9 cellular contexts compared by ENCODE assay signal in genomic region chr14:24058260-24058950, GRCh38. TPM values are rescaled to one million over a fixed set of nuclear protein-coding genes. Genes with fewer than 3 reads are reported as not detected.
DNase-seq lines count a peak whose midpoint lies in the region; FAIRE-seq and TF ChIP-seq lines count a peak whose summit lies in the region.
"Had no signal": no experiment of that assay in that cellular context is flagged by ENCODE, and none has a peak within 500 bp of the region (broad histone marks: within the 10 kb centered on the region; RNA-seq: fewer than 3 reads in every experiment).

No MANE protein-coding gene starts in this region.

- no TSS peak for BruUV-seq in MCF 10A (replicated peaks; lab: Mats Ljungman, UMichigan)

- peaks cover 10% of the 10 kb centered on the region for H3K27me3 ChIP-seq in BJ (ENCODE audit: control insufficient read depth, insufficient read depth, low read length)

- TF ChIP-seq CTCF in BJ (IDR thresholded peaks at IDR 0.05; ENCODE audit: insufficient read depth, low read depth, low read length): peak; percentile 86
- peak; percentile 49 for TF ChIP-seq CTCF in MCF 10A (IDR thresholded peaks at IDR 0.05; ENCODE audit: unreplicated experiment)

- H3K4me3 Mint-ChIP-seq in MCF 10A (ENCODE audit: unreplicated experiment): no peak overlapping the region

- POLR2A ChIA-PET in BJ (lab: Charles Lee): interaction anchor here (0.6 kb wide), 1 partner anchor 48 kb away, joined by 3 read pairs; no protein-coding TSS in a partner anchor
- POLR2A ChIA-PET in MCF 10A (lab: Yijun Ruan, JAX): interaction anchor here (0.7 to 1.3 kb wide), 2 partner anchors 25 to 50 kb away, joined by 3 to 9 read pairs; no protein-coding TSS in a partner anchor

- intact Hi-C loops in MCF 10A (cut with micrococcal nuclease): loop anchor here (1.0 to 2.0 kb wide), 3 partner anchors 32 to 103 kb away; partner anchors contain the start of gene IRF9

- FAIRE-seq in GM12891 (lab: Jason Lieb, UNC): peak; percentile 80

- DNase-seq in BJ (ENCODE audit: low read depth): no peak
- peak; percentile 84 for DNase-seq in GM12891 (ENCODE audit: insufficient read length, low spot score)
- peak; percentile 96 for DNase-seq in HuH-7.5 (ENCODE audit: low spot score)
- peak; percentile 65 for DNase-seq in RPMI7951 (ENCODE audit: low read depth)
- peak; percentile 66 for DNase-seq in MCF 10A (ENCODE audit: unreplicated experiment)
- peak; percentile 71 for DNase-seq in iPS-NIHi11 (ENCODE audit: low spot score)
- DNase-seq in smooth muscle cell of the brain vasculature (ENCODE audit: low read depth, low spot score): peak; percentile 21
- no peak for DNase-seq in activated CD4-positive, CD25-positive, alpha-beta regulatory T cell (lab: John Stamatoyannopoulos, UW)

- TF ChIP-seq POLR2A in GM12891 (IDR thresholded peaks at IDR 0.05; ENCODE audit: low read depth, low read length): no peak

- no peaks in the 10 kb centered on the region for H3K36me3 ChIP-seq in BJ (ENCODE audit: control insufficient read depth, insufficient read depth, low read length)

- H3K36me3 Mint-ChIP-seq in MCF 10A (ENCODE audit: insufficient read depth, unreplicated experiment): peaks cover 1% of the 10 kb centered on the region

- H3K4me3 ChIP-seq in BJ (ENCODE audit: low read depth, low read length): no peak overlapping the region
- H3K4me3 ChIP-seq: skin epidermis had no signal

- no peak overlapping the region for H3K27ac Mint-ChIP-seq in MCF 10A (ENCODE audit: low read depth, unreplicated experiment)

- H3K4me1 Mint-ChIP-seq in MCF 10A (ENCODE audit: insufficient read depth, unreplicated experiment): peaks cover 4% of the 10 kb centered on the region

- CTCF ChIA-PET in BJ (lab: Yijun Ruan, JAX) (interaction anchor here (0.7 to 10.8 kb wide), 32 partner anchors 8 to 377 kb away, joined by 3 to 200 read pairs (median 6); partner anchors contain the start of genes CIDEB, CPNE6, DCAF11 and DHRS1), MCF 10A (lab: Yijun Ruan, JAX) (interaction anchor here (0.6 to 6.5 kb wide), 13 partner anchors 8 to 249 kb away, joined by 3 to 79 read pairs (median 3); partner anchors contain the start of genes CIDEB, DCAF11, NRL and PCK2)

- H3K27me3 Mint-ChIP-seq in MCF 10A (ENCODE audit: insufficient read depth, unreplicated experiment): peaks cover 48% of the 10 kb centered on the region

- no peaks in the 10 kb centered on the region for H3K9me3 Mint-ChIP-seq in MCF 10A (ENCODE audit: unreplicated experiment)

TF ChIP-seq in GM12891, 5 proteins besides CTCF, POLR2A, EP300 and RAD21:
- TF ChIP-seq POU2F2 (IDR thresholded peaks at IDR 0.05; ENCODE audit: low read depth, low read length) (no peak), POLR2AphosphoS5 (IDR thresholded peaks at IDR 0.05; ENCODE audit: low read depth, low read length) (no peak), TAF1 (IDR thresholded peaks at IDR 0.05; ENCODE audit: low read depth, low read length) (no peak), SPI1 (IDR thresholded peaks at IDR 0.05; ENCODE audit: low read depth, low read length) (no peak), PAX5 (IDR thresholded peaks at IDR 0.05; ENCODE audit: insufficient read depth, low read length, severe bottlenecking) (no peak)

RNA-seq across cellular contexts. Expression of gene CARMIL3, which starts 6.6 kb away (rescaled TPM):
- 0.02 and 0.04 TPM in 2 replicates for polyA plus RNA-seq in BJ (2011; rRNA removed)
- 0.05 TPM in 2 replicates for polyA minus RNA-seq in BJ (2011; rRNA and poly(A)+ RNA removed)
- 0.30 TPM for polyA plus RNA-seq in GM12891 (2012; ENCODE audit: low read depth, missing spikeins)
- under 0.01 and 0.12 TPM in 2 replicates for total RNA-seq in RPMI7951 (2014; rRNA removed; shearing (Covaris generic))
- 0.20 TPM in 1 of 2 replicates, not detected in the other for total RNA-seq in MCF 10A (2022)

RNA-seq across cellular contexts. Expression of gene CPNE6, which starts 13.0 kb away (rescaled TPM):
- polyA plus RNA-seq in BJ (2011; rRNA removed): not detected in 2 replicates
- not detected in 2 replicates for polyA minus RNA-seq in BJ (2011; rRNA and poly(A)+ RNA removed)
- 0.37 TPM for polyA plus RNA-seq in GM12891 (2012; ENCODE audit: low read depth, missing spikeins)
- total RNA-seq in RPMI7951 (2014; rRNA removed; shearing (Covaris generic)): not detected in 2 replicates
- total RNA-seq in MCF 10A (2022): not detected in 2 replicates

RNA-seq across cellular contexts. Expression of gene PCK2, which starts 35.7 kb away (rescaled TPM):
- polyA plus RNA-seq in BJ (2011; rRNA removed): 141 and 227 TPM in 2 replicates
- 241 and 308 TPM in 2 replicates for polyA minus RNA-seq in BJ (2011; rRNA and poly(A)+ RNA removed)
- 32.7 TPM for polyA plus RNA-seq in GM12891 (2012; ENCODE audit: low read depth, missing spikeins)
- 12.3 and 12.5 TPM in 2 replicates for total RNA-seq in RPMI7951 (2014; rRNA removed; shearing (Covaris generic))
- total RNA-seq in MCF 10A (2022): 64.7 and 112 TPM in 2 replicates

RNA-seq across cellular contexts. Expression of gene DCAF11, which starts 56.2 kb away (rescaled TPM):
- polyA plus RNA-seq in BJ (2011; rRNA removed): 41.5 and 50.0 TPM in 2 replicates
- polyA minus RNA-seq in BJ (2011; rRNA and poly(A)+ RNA removed): 33.1 and 44.7 TPM in 2 replicates
- 46.3 TPM for polyA plus RNA-seq in GM12891 (2012; ENCODE audit: low read depth, missing spikeins)
- total RNA-seq in RPMI7951 (2014; rRNA removed; shearing (Covaris generic)): 42.9 and 57.1 TPM in 2 replicates
- 38.6 and 48.8 TPM in 2 replicates for total RNA-seq in MCF 10A (2022)

RNA-seq across cellular contexts. Expression of gene NRL, which starts 56.3 kb away (rescaled TPM):
- polyA plus RNA-seq in BJ (2011; rRNA removed): 0.59 and 0.91 TPM in 2 replicates
- polyA minus RNA-seq in BJ (2011; rRNA and poly(A)+ RNA removed): 0.31 and 0.43 TPM in 2 replicates
- polyA plus RNA-seq in GM12891 (2012; ENCODE audit: low read depth, missing spikeins): 1.0 TPM
- total RNA-seq in RPMI7951 (2014; rRNA removed; shearing (Covaris generic)): 0.60 and 1.5 TPM in 2 replicates
- total RNA-seq in MCF 10A (2022): 1.3 and 2.1 TPM in 2 replicates

Comparison
In these comparisons a context has a peak if more than half of its experiments do, and no peak if none do; other contexts are left out.
1. DNase-seq: peak in GM12891 (single experiment), HuH-7.5 (single experiment), RPMI7951 (single experiment), MCF 10A (single experiment), iPS-NIHi11 (single experiment) and smooth muscle cell of the brain vasculature (single experiment); none in BJ (single experiment) and activated CD4-positive, CD25-positive, alpha-beta regulatory T cell (0 of 4).